ENCODE assay signal across 26 cellular contexts in the genomic region with DNA sequence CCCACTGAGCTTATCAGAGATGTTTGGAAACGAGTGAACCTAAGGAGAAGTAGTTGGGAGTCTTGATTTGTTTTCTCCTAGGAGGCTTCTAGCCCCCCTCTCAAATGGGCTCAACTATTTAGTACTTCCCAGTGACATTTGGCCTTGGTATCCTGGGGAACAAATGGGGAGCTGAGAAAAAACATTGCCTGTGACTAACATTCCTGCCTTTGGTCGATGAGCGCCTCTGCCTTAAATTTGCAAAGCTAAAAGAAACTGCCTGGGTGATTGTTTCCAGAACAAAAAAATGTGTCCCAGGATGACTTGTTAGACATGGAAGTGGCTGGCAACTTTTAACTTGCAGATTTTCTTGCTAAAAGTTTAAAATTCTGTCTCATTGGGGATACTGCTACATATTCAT. TPM values are rescaled to one million over a fixed set of nuclear protein-coding genes. Genes with fewer than 3 reads are reported as not detected.
"Had no signal": no experiment of that assay in that cellular context is flagged by ENCODE, and none has a peak within 500 bp of the region (broad histone marks: within the 10 kb centered on the region; RNA-seq: fewer than 3 reads in every experiment).

No MANE protein-coding gene starts in this region.

- DNase-seq: activated CD4-positive, alpha-beta T cell treated with anti-CD3 and anti-CD28 coated beads, Interleukin-2, amount 10 ng/mL, durations not matched to agents 7 days and 5 days; activated CD4-positive, CD25-positive, alpha-beta regulatory T cell treated with anti-CD3 and anti-CD28 coated beads, Interleukin-2, amount 50 U/mL, for 72 hours; activated CD8-positive, alpha-beta memory T cell treated with anti-CD3 and anti-CD28 coated beads, Interleukin-2, amount 10 ng/mL, durations not matched to agents 7 days and 5 days; activated CD8-positive, alpha-beta T cell treated with anti-CD3 and anti-CD28 coated beads for 36 hours; activated T-cell treated with anti-CD3 and anti-CD28 coated beads for 4 hours; colonic mucosa; dorsolateral prefrontal cortex; effector memory CD8-positive, alpha-beta T cell; heart left ventricle; left colon; naive thymus-derived CD8-positive, alpha-beta T cell; pancreas; right cardiac atrium; stimulated activated CD4-positive, alpha-beta T cell treated with anti-CD3 and anti-CD28 coated beads, Interleukin-12 subunit alpha, Interleukin-12 subunit beta, amount 100 ng/mL, for 4 hours; stimulated activated naive CD8-positive, alpha-beta T cell treated with anti-CD3 and anti-CD28 coated beads, Interleukin-15, amount 100 ng/mL, for 72 hours; uterus had no signal

- H3K9me3 ChIP-seq: breast epithelium, colonic mucosa, esophagus muscularis mucosa, heart left ventricle, neutrophil, pancreas, suprapubic skin, tibial nerve, uterus had no signal

- H3K27me3 ChIP-seq: breast epithelium, colonic mucosa, dorsolateral prefrontal cortex, esophagus muscularis mucosa, pancreas, suprapubic skin, tibial nerve, uterus had no signal

- H3K4me3 ChIP-seq: breast epithelium, colonic mucosa, dorsolateral prefrontal cortex, esophagus muscularis mucosa, heart left ventricle, pancreas, suprapubic skin, tibial nerve, uterus had no signal

- ATAC-seq: activated CD8-positive, alpha-beta memory T cell treated with anti-CD3 and anti-CD28 coated beads, Interleukin-2, amount 10 ng/mL, durations not matched to agents 7 days and 5 days; activated CD8-positive, alpha-beta T cell treated with anti-CD3 and anti-CD28 coated beads for 36 hours; activated naive CD4-positive, alpha-beta T cell treated with anti-CD3 and anti-CD28 coated beads, Interleukin-2, amount 50 U/mL, for 72 hours; effector memory CD8-positive, alpha-beta T cell; heart left ventricle; left colon; naive thymus-derived CD8-positive, alpha-beta T cell; pancreas; right cardiac atrium; stimulated activated effector memory CD8-positive, alpha-beta T cell treated with anti-CD3 and anti-CD28 coated beads, Interleukin-12 subunit alpha, Interleukin-12 subunit beta, amount 100 ng/mL, for 72 hours; stimulated activated naive CD8-positive, alpha-beta T cell treated with anti-CD3 and anti-CD28 coated beads, Interleukin-15, amount 100 ng/mL, for 72 hours had no signal

- H3K4me1 ChIP-seq: breast epithelium, pancreas, uterus had no signal

- H3K27ac ChIP-seq: breast epithelium, colonic mucosa, esophagus muscularis mucosa, heart left ventricle, neutrophil, pancreas, suprapubic skin, tibial nerve, uterus, VCaP had no signal

- FAIRE-seq: astrocyte, keratinocyte, pancreas had no signal

- H3K36me3 ChIP-seq: breast epithelium, colonic mucosa, esophagus muscularis mucosa, heart left ventricle, neutrophil, pancreas, suprapubic skin, tibial nerve, uterus had no signal

RNA-seq across cellular contexts. Expression of a gene that starts 58.8 kb away (rescaled TPM):
- total RNA-seq: activated CD8-positive, alpha-beta T cell treated with anti-CD3 and anti-CD28 coated beads for 36 hours; naive thymus-derived CD8-positive, alpha-beta T cell had no signal
- polyA plus RNA-seq: naive thymus-derived CD8-positive, alpha-beta T cell had no signal
